ENCODE assay signal across 28 cellular contexts in the genomic region with DNA sequence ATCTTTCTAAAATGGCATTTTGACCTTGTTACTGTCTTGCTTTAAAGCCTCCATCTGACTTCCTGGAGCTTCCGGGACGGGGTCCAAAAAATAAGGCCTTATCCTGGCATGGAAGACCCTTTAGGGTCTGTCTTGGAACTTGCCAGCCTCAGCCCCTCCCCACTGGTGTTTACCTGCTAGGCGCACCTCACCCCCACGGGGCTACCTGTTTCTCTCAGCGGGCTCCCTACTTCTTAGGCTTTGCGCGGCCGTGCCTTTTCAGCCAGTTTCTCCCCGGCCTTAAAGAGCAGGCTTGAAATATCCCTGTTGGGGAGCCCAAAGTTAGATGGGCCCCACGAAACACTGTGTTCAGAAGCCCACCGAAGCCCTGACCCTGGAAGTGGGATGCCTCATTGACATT. TPM values are rescaled to one million over a fixed set of nuclear protein-coding genes. Genes with fewer than 3 reads are reported as not detected.
DNase-seq lines count a peak whose midpoint lies in the region; ATAC-seq and TF ChIP-seq lines count a peak whose summit lies in the region.
"Had no signal": no experiment of that assay in that cellular context is flagged by ENCODE, and none has a peak within 500 bp of the region (broad histone marks: within the 10 kb centered on the region; RNA-seq: fewer than 3 reads in every experiment).

No MANE protein-coding gene starts in this region.

- TF ChIP-seq CTCF in GM23338 (conservative IDR thresholded peaks at IDR 0.05; ENCODE audit: low read depth in 2 of 2) (no peak), adrenal gland (IDR thresholded peaks at IDR 0.05) (no peak), sigmoid colon (IDR thresholded peaks at IDR 0.05) (no peak), PC-3 (conservative IDR thresholded peaks at IDR 0.05; ENCODE audit: low read depth, low read length) (no peak)

- intact Hi-C loops in adrenal gland (cut with DNase I) (no loop called here), sigmoid colon (cut with DNase I) (no loop called here), PC-3 (cut with micrococcal nuclease) (no loop called here)
- intact Hi-C loops in activated CD4-positive, alpha-beta T cell treated with anti-CD3 and anti-CD28 coated beads, Interleukin-2, amount 10 ng/mL, durations not matched to agents 24 days and 14 days (cut with micrococcal nuclease): no loop called here

- H3F3A ChIP-seq in GM23338 (replicated peaks; ENCODE audit: low read depth): no peaks in the 10 kb centered on the region
- no peaks in the 10 kb centered on the region for H3F3A ChIP-seq in PC-3 (ENCODE audit: low read length, unreplicated experiment)

- peaks cover 32% of the 10 kb centered on the region for H3K27me3 Mint-ChIP-seq in GM23338 (ENCODE audit: insufficient read depth, low read depth, poor library complexity)
- H3K27me3 Mint-ChIP-seq in activated CD4-positive, alpha-beta T cell treated with anti-CD3 and anti-CD28 coated beads, Interleukin-2, amount 10 ng/mL, durations not matched to agents 24 days and 14 days: peaks cover 33% of the 10 kb centered on the region

- no TSS peak for BruUV-seq in PC-3 (replicated peaks; lab: Mats Ljungman, UMichigan)

- no peak overlapping the region for H3K9ac ChIP-seq in PC-3 (ENCODE audit: low read length)

- TF ChIP-seq POLR2A in adrenal gland (IDR thresholded peaks at IDR 0.05) (no peak), sigmoid colon (IDR thresholded peaks at IDR 0.05) (no peak)

- H3K27ac Mint-ChIP-seq in GM23338: no peak overlapping the region
- H3K27ac Mint-ChIP-seq in activated CD4-positive, alpha-beta T cell treated with anti-CD3 and anti-CD28 coated beads, Interleukin-2, amount 10 ng/mL, durations not matched to agents 24 days and 14 days: no peak overlapping the region
- H3K27ac Mint-ChIP-seq: activated CD8-positive, alpha-beta T cell treated with anti-CD3 and anti-CD28 coated beads for 36 hours; activated naive CD8-positive, alpha-beta T cell treated with anti-CD3 and anti-CD28 coated beads, Interleukin-2, amount 10 ng/mL, durations not matched to agents 7 days and 5 days had no signal

- DNase-seq in GM23338 (ENCODE audit: low spot score): no peak
- DNase-seq in adrenal gland: peak in 5 of 7 donors; percentile 11 to 61 (median 18)
- DNase-seq in left lobe of liver (ENCODE audit: low spot score): peak; percentile 33
- DNase-seq in sigmoid colon: peak; percentile 44
- DNase-seq in activated CD4-positive, alpha-beta T cell treated with anti-CD3 and anti-CD28 coated beads, Interleukin-2, amount 10 ng/mL, durations not matched to agents 24 days and 14 days: no peak
- no peak for DNase-seq in glomerular visceral epithelial cell (ENCODE audit: extremely low spot score)
- no peak for DNase-seq in PC-3
- DNase-seq: activated CD8-positive, alpha-beta T cell treated with anti-CD3 and anti-CD28 coated beads for 36 hours; activated effector memory CD4-positive, alpha-beta T cell treated with anti-CD3 and anti-CD28 coated beads, Interleukin-2, amount 50 U/mL, for 16 hours; activated T-cell treated with anti-CD3 and anti-CD28 coated beads, Interleukin-2, amount 50 U/mL, for 1 hour; C1 segment of cervical spinal cord; Caco-2; central memory CD4-positive, alpha-beta T cell; DMS79 treated with DMSO at 0.1 percent for 48 hours; glutamatergic neuron; kidney glomerular epithelial cell; NCI-H2029; NCI-H345; NCI-H82; T-helper 1 cell had no signal

- POLR2A ChIA-PET in PC-3 (lab: Charles Lee; ENCODE audit: unreplicated experiment): no interaction called here

- peaks cover 13% of the 10 kb centered on the region for H3K9me3 Mint-ChIP-seq in GM23338
- no peaks in the 10 kb centered on the region for H3K9me3 Mint-ChIP-seq in activated CD4-positive, alpha-beta T cell treated with anti-CD3 and anti-CD28 coated beads, Interleukin-2, amount 10 ng/mL, durations not matched to agents 24 days and 14 days
- H3K9me3 Mint-ChIP-seq: activated CD8-positive, alpha-beta T cell treated with anti-CD3 and anti-CD28 coated beads for 36 hours; activated naive CD8-positive, alpha-beta T cell treated with anti-CD3 and anti-CD28 coated beads, Interleukin-2, amount 10 ng/mL, durations not matched to agents 7 days and 5 days had no signal

- no peak overlapping the region for H3K4me3 Mint-ChIP-seq in GM23338
- H3K4me3 Mint-ChIP-seq in activated CD4-positive, alpha-beta T cell treated with anti-CD3 and anti-CD28 coated beads, Interleukin-2, amount 10 ng/mL, durations not matched to agents 24 days and 14 days: no peak overlapping the region
- H3K4me3 Mint-ChIP-seq: activated CD8-positive, alpha-beta T cell treated with anti-CD3 and anti-CD28 coated beads for 36 hours; activated naive CD8-positive, alpha-beta T cell treated with anti-CD3 and anti-CD28 coated beads, Interleukin-2, amount 10 ng/mL, durations not matched to agents 7 days and 5 days had no signal

- H3K79me2 ChIP-seq in GM23338 (replicated peaks; ENCODE audit: insufficient read depth) (no peaks in the 10 kb centered on the region), PC-3 (ENCODE audit: low read length) (no peaks in the 10 kb centered on the region)

- ATAC-seq in GM23338: no peak
- no peak for ATAC-seq in left lobe of liver
- no peak for ATAC-seq in PC-3
- ATAC-seq: activated CD8-positive, alpha-beta T cell treated with anti-CD3 and anti-CD28 coated beads for 36 hours had no signal

- peaks cover 52% of the 10 kb centered on the region for H3K4me1 Mint-ChIP-seq in GM23338
- no peaks in the 10 kb centered on the region for H3K4me1 Mint-ChIP-seq in activated CD4-positive, alpha-beta T cell treated with anti-CD3 and anti-CD28 coated beads, Interleukin-2, amount 10 ng/mL, durations not matched to agents 24 days and 14 days
- H3K4me1 Mint-ChIP-seq: activated naive CD8-positive, alpha-beta T cell treated with anti-CD3 and anti-CD28 coated beads, Interleukin-2, amount 10 ng/mL, durations not matched to agents 7 days and 5 days had no signal

- H3K4me2 ChIP-seq in GM23338 (0 out of 2 replicates have a peak overlapping the region, but pooled peaks have one; percentile 16), PC-3 (ENCODE audit: low read length) (no peak overlapping the region)

- H3K4me1 ChIP-seq in GM23338 (ENCODE audit: insufficient read depth) (peaks cover 37% of the 10 kb centered on the region), adrenal gland (replicated peaks in 1 of 2) (peaks cover 29 to 67% of the 10 kb centered on the region in 2 donors), sigmoid colon (peaks cover 0 to 22% (median 9%) of the 10 kb centered on the region in 4 donors), PC-3 (ENCODE audit: insufficient read depth, low read length) (peaks cover 8% of the 10 kb centered on the region)

- H3K27me3 ChIP-seq in GM23338 (ENCODE audit: insufficient read depth) (peaks cover 16% of the 10 kb centered on the region), adrenal gland (no peaks in the 10 kb centered on the region), sigmoid colon (peaks cover 4 to 61% (median 32%) of the 10 kb centered on the region in 3 donors), PC-3 (ENCODE audit: low read length) (peaks cover 28% of the 10 kb centered on the region)

- H2AFZ ChIP-seq in GM23338: peak overlapping the region; percentile 99
- H2AFZ ChIP-seq in PC-3 (ENCODE audit: low read length): no peak overlapping the region

- H3K27ac ChIP-seq in GM23338 (ENCODE audit: low read depth): no peak overlapping the region
- peak overlapping the region in 3 of 5 donors; percentile 56 to 79 (median 79) for H3K27ac ChIP-seq in adrenal gland
- H3K27ac ChIP-seq in sigmoid colon: no peak overlapping the region
- H3K27ac ChIP-seq in PC-3 (ENCODE audit: low read length): no peak overlapping the region
- H3K27ac ChIP-seq: RWPE1, skin epidermis, tibial nerve had no signal

- H3K9me2 ChIP-seq in GM23338 (ENCODE audit: insufficient read depth): no peaks in the 10 kb centered on the region
- no peaks in the 10 kb centered on the region for H3K9me2 ChIP-seq in PC-3 (replicated peaks; ENCODE audit: low read length)

- H4K20me1 ChIP-seq in GM23338 (replicated peaks; ENCODE audit: insufficient read depth) (no peaks in the 10 kb centered on the region), PC-3 (ENCODE audit: low read length) (no peaks in the 10 kb centered on the region)

- no peak for TF ChIP-seq EP300 in sigmoid colon (IDR thresholded peaks at IDR 0.05)

- WGBS in adrenal gland, 4 donors: 53 to 68% (median 58%) methylated on average over 11 of the region's 11 CpGs
- WGBS in sigmoid colon, 2 donors: 42 to 68% methylated on average over 11 of the region's 11 CpGs

- H3K9me3 ChIP-seq in adrenal gland (replicated peaks in 1 of 3) (no peaks in the 10 kb centered on the region), sigmoid colon (no peaks in the 10 kb centered on the region), PC-3 (ENCODE audit: low read length) (no peaks in the 10 kb centered on the region)
- H3K9me3 ChIP-seq: Caco-2, HAP-1 had no signal

- H3K36me3 Mint-ChIP-seq in GM23338 (ENCODE audit: low read depth): peaks cover 6% of the 10 kb centered on the region; the same call in 2 of the 3 replicates
- no peaks in the 10 kb centered on the region for H3K36me3 Mint-ChIP-seq in activated CD4-positive, alpha-beta T cell treated with anti-CD3 and anti-CD28 coated beads, Interleukin-2, amount 10 ng/mL, durations not matched to agents 24 days and 14 days (ENCODE audit: low read depth)
- H3K36me3 Mint-ChIP-seq: activated naive CD8-positive, alpha-beta T cell treated with anti-CD3 and anti-CD28 coated beads, Interleukin-2, amount 10 ng/mL, durations not matched to agents 7 days and 5 days had no signal

- CTCF ChIA-PET in PC-3 (lab: Charles Lee): interaction anchor here (1.0 kb wide), 1 partner anchor 513 kb away, joined by 3 read pairs; no protein-coding TSS in a partner anchor

- H3K36me3 ChIP-seq in GM23338 (ENCODE audit: insufficient read depth): no peaks in the 10 kb centered on the region
- H3K36me3 ChIP-seq in adrenal gland (replicated peaks in 1 of 2): peaks cover 0 to 58% of the 10 kb centered on the region in 2 donors
- H3K36me3 ChIP-seq in sigmoid colon: no peaks in the 10 kb centered on the region
- H3K36me3 ChIP-seq in PC-3 (ENCODE audit: low read depth, low read length): no peaks in the 10 kb centered on the region
- H3K36me3 ChIP-seq: HAP-1, tibial nerve had no signal

- H3K4me3 ChIP-seq in GM23338: no peak overlapping the region
- no peak overlapping the region for H3K4me3 ChIP-seq in adrenal gland
- no peak overlapping the region for H3K4me3 ChIP-seq in sigmoid colon
- H3K4me3 ChIP-seq in PC-3 (ENCODE audit: low read length): no peak overlapping the region
- H3K4me3 ChIP-seq: HAP-1, skin epidermis, tibial nerve had no signal

TF ChIP-seq in GM23338, 12 proteins besides CTCF, POLR2A, EP300 and RAD21 (continues in another document):
- no peak for TF ChIP-seq ZNF331 (CRISPR knock-in tag; IDR thresholded peaks at IDR 0.05; ENCODE audit: low read depth)

RNA-seq across cellular contexts. Expression of a gene that starts 5.1 kb away (rescaled TPM):
- not detected in 2 replicates for total RNA-seq in GM23338 (2014; rRNA removed; shearing (Covaris generic))
- polyA plus RNA-seq in GM23338 (2016; fragmentation: Nextera tagmentation; extraction: Ambion mirVana) (not detected in 2 replicates), adrenal gland (1 to 10 TPM; 1.0 to 6.2 (median 2.6) TPM), sigmoid colon (not detected)
- total RNA-seq in adrenal gland (1 to 10 TPM in 2 of 8 donors, under 1 TPM in 3, not detected in 3; 0.13 to 5.9 (median 0.78) TPM), left lobe of liver (not detected), sigmoid colon (not detected), PC-3 (2014; rRNA removed) (not detected in 2 replicates)
- not detected in 2 replicates for total RNA-seq in activated CD4-positive, alpha-beta T cell treated with anti-CD3 and anti-CD28 coated beads, Interleukin-2, amount 10 ng/mL, durations not matched to agents 24 days and 14 days
- total RNA-seq: activated CD8-positive, alpha-beta T cell treated with anti-CD3 and anti-CD28 coated beads for 36 hours; activated naive CD8-positive, alpha-beta T cell treated with anti-CD3 and anti-CD28 coated beads, Interleukin-2, amount 10 ng/mL, durations not matched to agents 7 days and 5 days; Caco-2; HT-29; pulmonary artery endothelial cell; tibial nerve had no signal
- polyA plus RNA-seq: AG04450 had no signal

Comparison
In these comparisons a context has a peak if more than half of its experiments do, and no peak if none do; other contexts are left out.
1. DNase-seq: peak in adrenal gland (5 of 7), left lobe of liver (single experiment) and sigmoid colon (single experiment); none in GM23338 (single experiment), activated CD4-positive, alpha-beta T cell treated with anti-CD3 and anti-CD28 coated beads, Interleukin-2, amount 10 ng/mL, durations not matched to agents 24 days and 14 days (single experiment), glomerular visceral epithelial cell (single experiment) and PC-3 (single experiment).
2. H3K27ac ChIP-seq: peak in adrenal gland (3 of 5); none in GM23338 (single experiment), sigmoid colon (0 of 4) and PC-3 (single experiment).